Comparison of ENCODE assay signal across 14 cellular contexts in genomic region chr1:4176841-4177240, GRCh38.
"Had no signal": no experiment of that assay in that cellular context is flagged by ENCODE, and none has a peak within 500 bp of the region (broad histone marks: within the 10 kb centered on the region; RNA-seq: fewer than 3 reads in every experiment).

No MANE protein-coding gene starts in this region.

- H3K27ac ChIP-seq: adrenal gland, gastroesophageal sphincter, lower lobe of right lung, skin epidermis, uterus had no signal

- H3K4me3 ChIP-seq: adrenal gland, gastroesophageal sphincter, lower lobe of right lung, skin epidermis, uterus had no signal

- H3K27ac Mint-ChIP-seq: activated T-helper 1 cell treated with anti-CD3 and anti-CD28 coated beads, Interleukin-12 subunit alpha, Interleukin-12 subunit beta, Interleukin-2, Interleukin-4 antibody, amounts not matched to agents 30 ng/mL and 10 ng/mL and 1 ng/mL, durations not matched to agents 14 hours and 24 hours and 36 hours had no signal

- DNase-seq: activated CD4-positive, alpha-beta T cell treated with anti-CD3 and anti-CD28 coated beads, Interleukin-2, amount 50 U/mL, for 1 hour; activated CD4-positive, CD25-positive, alpha-beta regulatory T cell; activated naive CD4-positive, alpha-beta T cell; central memory CD4-positive, alpha-beta T cell; cortex of kidney; effector CD8-positive, alpha-beta T cell; hippocampal formation; lower lobe of right lung; naive B cell; uterus had no signal

- H3K36me3 ChIP-seq: adrenal gland, gastroesophageal sphincter, lower lobe of right lung, uterus had no signal

- ATAC-seq: gastroesophageal sphincter, lower lobe of right lung had no signal

- H3K36me3 Mint-ChIP-seq: naive B cell had no signal

- H3K4me3 Mint-ChIP-seq: activated T-helper 1 cell treated with anti-CD3 and anti-CD28 coated beads, Interleukin-12 subunit alpha, Interleukin-12 subunit beta, Interleukin-2, Interleukin-4 antibody, amounts not matched to agents 30 ng/mL and 10 ng/mL and 1 ng/mL, durations not matched to agents 14 hours and 24 hours and 36 hours; naive B cell had no signal

- H3K4me1 ChIP-seq: adrenal gland, gastroesophageal sphincter, lower lobe of right lung, uterus had no signal

- H3K27me3 ChIP-seq: adrenal gland, uterus had no signal

- H3K9me3 Mint-ChIP-seq: activated T-helper 1 cell treated with anti-CD3 and anti-CD28 coated beads, Interleukin-12 subunit alpha, Interleukin-12 subunit beta, Interleukin-2, Interleukin-4 antibody, amounts not matched to agents 30 ng/mL and 10 ng/mL and 1 ng/mL, durations not matched to agents 14 hours and 24 hours and 36 hours had no signal

- H3K9me3 ChIP-seq: adrenal gland, gastroesophageal sphincter, lower lobe of right lung, uterus had no signal
